ENCODE assay signal across 1 cellular context in the genomic region with DNA sequence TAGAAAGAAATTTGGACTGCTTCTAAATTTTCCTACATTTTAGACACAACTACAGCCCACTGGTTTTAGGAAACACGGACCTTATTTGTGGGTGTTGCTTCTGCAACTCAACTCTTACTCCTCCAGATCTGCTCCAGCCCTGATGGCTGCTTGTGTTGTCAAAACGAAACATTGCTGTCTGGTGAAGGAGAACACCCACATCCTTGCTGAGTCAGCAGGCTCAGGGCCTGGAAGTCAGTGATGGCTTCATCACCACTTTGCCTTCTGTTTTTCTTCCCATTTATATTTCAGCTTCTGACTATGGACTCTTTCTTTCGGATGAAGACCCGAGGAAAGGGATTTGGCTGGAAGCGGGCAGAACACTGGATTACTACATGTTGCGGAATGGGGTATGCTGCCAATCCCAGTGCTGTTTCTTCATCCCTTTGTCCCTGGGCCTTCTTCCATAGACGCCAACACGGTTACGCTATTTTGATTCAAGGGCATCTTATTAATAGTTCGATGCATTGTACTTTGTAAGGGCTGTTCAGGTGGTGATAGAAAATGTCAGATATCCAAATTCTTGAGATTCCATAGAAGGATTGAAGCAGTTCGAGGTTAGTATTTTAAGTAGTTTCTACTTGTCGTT.
TF ChIP-seq lines count a peak whose summit lies in the region.

No MANE protein-coding gene starts in this region.

TF ChIP-seq in GM12878, 131 proteins besides CTCF, POLR2A, EP300 and RAD21 (continued from another document):
- TF ChIP-seq, protein P1, sequence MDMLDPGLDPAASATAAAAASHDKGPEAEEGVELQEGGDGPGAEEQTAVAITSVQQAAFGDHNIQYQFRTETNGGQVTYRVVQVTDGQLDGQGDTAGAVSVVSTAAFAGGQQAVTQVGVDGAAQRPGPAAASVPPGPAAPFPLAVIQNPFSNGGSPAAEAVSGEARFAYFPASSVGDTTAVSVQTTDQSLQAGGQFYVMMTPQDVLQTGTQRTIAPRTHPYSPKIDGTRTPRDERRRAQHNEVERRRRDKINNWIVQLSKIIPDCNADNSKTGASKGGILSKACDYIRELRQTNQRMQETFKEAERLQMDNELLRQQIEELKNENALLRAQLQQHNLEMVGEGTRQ (IDR thresholded peaks at IDR 0.05; ENCODE audit: borderline replicate concordance, low read depth, low read length) = no peak
- TF ChIP-seq RUNX3 (IDR thresholded peaks at IDR 0.05; ENCODE audit: low read length) (peak; percentile 81), SP1 (IDR thresholded peaks at IDR 0.05; ENCODE audit: low read depth, low read length) (peak; percentile 24), EED (IDR thresholded peaks at IDR 0.05; ENCODE audit: low read depth) (peak; percentile 62; the same call in 1 of the 2 replicates), IRF4 (IDR thresholded peaks at IDR 0.05; ENCODE audit: low read depth, low read length) (peak; percentile 79), KLF5 (IDR thresholded peaks at IDR 0.05; ENCODE audit: partially characterized antibody) (no peak), DPF2 (IDR thresholded peaks at IDR 0.05) (no peak), PAX5 (IDR thresholded peaks at IDR 0.05; ENCODE audit: borderline replicate concordance, low read depth, low read length) (peak; percentile 67; the same call in 1 of the 2 replicates), BCL11A (IDR thresholded peaks at IDR 0.05; ENCODE audit: low read depth, low read length) (peak; percentile 64; the same call in 1 of the 2 replicates), HDGF (IDR thresholded peaks at IDR 0.05) (no peak), MAX (IDR thresholded peaks at IDR 0.05; ENCODE audit: low read depth, low read length) (no peak), MYC (IDR thresholded peaks at IDR 0.05; ENCODE audit: insufficient read depth, insufficient read length, insufficient replicate concordance, low read length, severe bottlenecking) (no peak), TCF3 (IDR thresholded peaks at IDR 0.05; ENCODE audit: borderline replicate concordance, insufficient read depth, low read depth, low read length) (no peak), BMI1 (IDR thresholded peaks at IDR 0.05; ENCODE audit: borderline replicate concordance) (no peak)
